ENCODE assay signal across 16 cellular contexts in genomic region chr3:10426346-10427233, GRCh38.
"Had no signal": no experiment of that assay in that cellular context is flagged by ENCODE, and none has a peak within 500 bp of the region (broad histone marks: within the 10 kb centered on the region; RNA-seq: fewer than 3 reads in every experiment).

No MANE protein-coding gene starts in this region.

- DNase-seq: activated CD4-positive, alpha-beta T cell treated with anti-CD3 and anti-CD28 coated beads, Interleukin-2, amount 50 U/mL, for 48 hours; activated CD8-positive, alpha-beta memory T cell treated with anti-CD3 and anti-CD28 coated beads, Interleukin-2, amount 10 ng/mL, durations not matched to agents 7 days and 5 days; activated naive CD4-positive, alpha-beta T cell treated with anti-CD3 and anti-CD28 coated beads, Interleukin-2, amount 50 U/mL, for 16 hours; activated T-cell treated with anti-CD3 and anti-CD28 coated beads, Interleukin-2, amount 50 U/mL, for 24 hours; dorsolateral prefrontal cortex; endodermal cell; erythroblast; islet precursor cell; midbrain; naive B cell; sigmoid colon; T-helper 9 cell had no signal

- H3K4me3 ChIP-seq: dorsolateral prefrontal cortex, hepatocyte, neural progenitor cell, sigmoid colon had no signal

- H3K9me3 Mint-ChIP-seq: activated T-cell treated with anti-CD3 and anti-CD28 coated beads, Interleukin-2, amount 50 U/mL, for 24 hours; endodermal cell; neural progenitor cell; stimulated activated memory B cell treated with anti-CD40 and anti-IgM and Interleukin-4, amounts not matched to agents 10 μg/mL and 1 μg/mL and 100 μg/mL, for 72 hours had no signal

- H3K27ac Mint-ChIP-seq: activated CD8-positive, alpha-beta memory T cell treated with anti-CD3 and anti-CD28 coated beads, Interleukin-2, amount 10 ng/mL, durations not matched to agents 7 days and 5 days; activated T-cell treated with anti-CD3 and anti-CD28 coated beads, Interleukin-2, amount 50 U/mL, for 24 hours; endodermal cell; naive B cell; neural progenitor cell; stimulated activated memory B cell treated with anti-CD40 and anti-IgM and Interleukin-4, amounts not matched to agents 10 μg/mL and 1 μg/mL and 100 μg/mL, for 72 hours had no signal

- H3K4me3 Mint-ChIP-seq: activated CD8-positive, alpha-beta memory T cell treated with anti-CD3 and anti-CD28 coated beads, Interleukin-2, amount 10 ng/mL, durations not matched to agents 7 days and 5 days; activated T-cell treated with anti-CD3 and anti-CD28 coated beads, Interleukin-2, amount 50 U/mL, for 24 hours; endodermal cell; naive B cell; neural progenitor cell; stimulated activated memory B cell treated with anti-CD40 and anti-IgM and Interleukin-4, amounts not matched to agents 10 μg/mL and 1 μg/mL and 100 μg/mL, for 72 hours had no signal

- H3K4me1 Mint-ChIP-seq: activated CD8-positive, alpha-beta memory T cell treated with anti-CD3 and anti-CD28 coated beads, Interleukin-2, amount 10 ng/mL, durations not matched to agents 7 days and 5 days; endodermal cell had no signal

- H3K36me3 Mint-ChIP-seq: activated CD8-positive, alpha-beta memory T cell treated with anti-CD3 and anti-CD28 coated beads, Interleukin-2, amount 10 ng/mL, durations not matched to agents 7 days and 5 days; naive B cell; neural progenitor cell; stimulated activated memory B cell treated with anti-CD40 and anti-IgM and Interleukin-4, amounts not matched to agents 10 μg/mL and 1 μg/mL and 100 μg/mL, for 72 hours had no signal

- ATAC-seq: activated CD8-positive, alpha-beta memory T cell treated with anti-CD3 and anti-CD28 coated beads, Interleukin-2, amount 10 ng/mL, durations not matched to agents 7 days and 5 days; left lobe of liver; stimulated activated memory B cell treated with anti-CD40 and anti-IgM and Interleukin-4, amounts not matched to agents 10 μg/mL and 1 μg/mL and 100 μg/mL, for 72 hours had no signal
